1 cellular context compared by ENCODE assay signal in the genomic region with DNA sequence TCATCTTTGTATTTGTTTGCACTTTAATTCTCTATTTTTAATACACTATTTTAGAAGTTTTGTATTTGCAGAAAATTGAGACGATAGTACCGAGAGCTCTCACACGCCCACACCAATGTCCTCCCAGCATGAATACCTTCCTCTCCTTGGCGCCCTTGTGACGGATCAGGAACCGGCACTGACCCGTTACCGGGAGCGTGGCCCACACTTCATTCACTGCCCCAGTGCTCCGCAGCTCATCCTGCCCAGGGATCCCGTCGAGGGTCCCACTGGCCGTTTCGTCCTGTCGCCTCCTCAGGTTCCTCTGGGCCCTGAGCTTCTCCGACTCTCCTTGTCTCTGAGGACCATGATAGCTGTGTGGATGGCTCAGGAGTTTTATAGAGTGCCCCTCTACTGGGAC.
TF ChIP-seq lines count a peak whose summit lies in the region.

No MANE protein-coding gene starts in this region.

TF ChIP-seq in WTC11, 78 proteins besides CTCF, POLR2A, EP300 and RAD21 (continued from another document):
- TF ChIP-seq, protein P1, sequence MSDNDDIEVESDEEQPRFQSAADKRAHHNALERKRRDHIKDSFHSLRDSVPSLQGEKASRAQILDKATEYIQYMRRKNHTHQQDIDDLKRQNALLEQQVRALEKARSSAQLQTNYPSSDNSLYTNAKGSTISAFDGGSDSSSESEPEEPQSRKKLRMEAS (CRISPR knock-in tag; IDR thresholded peaks at IDR 0.05), result no peak
- no peak for TF ChIP-seq MYBL2 (CRISPR knock-in tag; IDR thresholded peaks at IDR 0.05)
